In the genomic region with DNA sequence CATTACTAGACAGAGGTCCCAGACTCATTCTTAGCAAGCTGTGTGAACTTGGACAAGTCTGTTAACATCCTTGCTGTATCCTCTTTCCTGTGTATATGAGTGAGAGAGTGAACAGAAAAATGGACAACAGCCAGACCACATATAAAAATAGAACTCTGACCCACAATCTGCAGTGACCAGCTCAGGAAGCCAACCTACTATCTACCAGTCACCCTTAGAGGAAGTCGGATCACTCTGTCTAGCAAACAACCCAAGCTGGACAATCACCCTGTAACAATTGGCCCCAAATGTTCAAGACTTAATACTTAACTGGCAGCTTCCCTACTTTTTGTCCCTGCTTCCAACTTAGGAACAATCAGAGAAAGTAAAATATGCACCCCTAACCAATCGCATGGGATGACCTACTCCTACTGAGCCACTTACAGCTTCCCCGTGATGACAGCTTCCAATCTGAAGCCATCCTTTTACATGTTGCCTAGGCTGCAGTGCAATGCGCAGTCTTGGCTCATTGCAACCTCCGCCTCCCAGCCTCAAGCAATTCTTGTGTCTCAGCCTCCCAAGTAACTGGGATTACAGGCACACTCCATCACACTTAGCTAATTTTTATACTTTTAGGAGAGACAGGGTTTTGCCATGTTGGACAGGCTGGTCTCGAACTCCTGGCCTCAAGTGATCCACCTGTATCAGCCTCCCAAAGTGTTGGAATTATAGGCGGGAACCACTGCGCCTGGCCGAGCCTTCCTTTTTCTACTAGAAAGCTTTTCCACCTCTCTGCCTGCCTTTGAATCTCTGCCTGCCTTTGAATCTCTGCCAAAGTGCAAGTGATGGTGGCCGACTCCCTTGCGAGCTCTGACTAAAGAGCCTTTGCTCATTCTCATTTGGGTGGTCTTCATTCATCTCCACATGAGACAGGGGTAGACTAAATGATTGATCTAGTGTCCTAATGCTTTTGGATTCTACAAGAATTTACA, we compare ENCODE assay signal across 16 cellular contexts.
DNase-seq lines count a peak whose midpoint lies in the region; ATAC-seq and TF ChIP-seq lines count a peak whose summit lies in the region.
"Had no signal": no experiment of that assay in that cellular context is flagged by ENCODE, and none has a peak within 500 bp of the region (broad histone marks: within the 10 kb centered on the region; RNA-seq: fewer than 3 reads in every experiment).

No MANE protein-coding gene starts in this region.

- H3K36me3 Mint-ChIP-seq in HFFc6 (ENCODE audit: low read depth) = peaks cover 12% of the 10 kb centered on the region

- peak overlapping the region; percentile 92 for H3K27ac Mint-ChIP-seq in HFFc6
- H3K27ac Mint-ChIP-seq: nephron had no signal

- H3K4me3 Mint-ChIP-seq in HFFc6 = peak overlapping the region; percentile 14; the same call in 1 of the 2 replicates
- H3K4me3 Mint-ChIP-seq: central memory CD8-positive, alpha-beta T cell; nephron had no signal

- no peaks in the 10 kb centered on the region; the same call in 1 of the 2 replicates for H3K27me3 Mint-ChIP-seq in HFFc6 (ENCODE audit: insufficient read depth)

- H3K27me3 ChIP-seq in adipocyte (replicated peaks; ENCODE audit: control insufficient read depth, insufficient read depth, low read length) = no peaks in the 10 kb centered on the region
- no peaks in the 10 kb centered on the region for H3K27me3 ChIP-seq in A673 (replicated peaks; ENCODE audit: insufficient read depth, low read depth, low read length, poor library complexity)

- H3K36me3 ChIP-seq in adipocyte (ENCODE audit: control insufficient read depth, insufficient read depth, low read length, severe bottlenecking) = no peaks in the 10 kb centered on the region
- no peaks in the 10 kb centered on the region for H3K36me3 ChIP-seq in A673 (ENCODE audit: insufficient read depth, low read length, poor library complexity, severe bottlenecking)
- H3K36me3 ChIP-seq: thoracic aorta had no signal

- no peak overlapping the region for H3K27ac ChIP-seq in A673 (ENCODE audit: low read depth, low read length, poor library complexity, severe bottlenecking)
- H3K27ac ChIP-seq: thoracic aorta had no signal

- peaks cover 5% of the 10 kb centered on the region for H3K9me3 ChIP-seq in adipocyte (ENCODE audit: control insufficient read depth, low read length)
- H3K9me3 ChIP-seq in A673 (ENCODE audit: low read depth, low read length, poor library complexity, severe bottlenecking) = no peaks in the 10 kb centered on the region

- POLR2A ChIA-PET in A673 (lab: Charles Lee; ENCODE audit: low non-redundant PET) = no interaction called here

- intact Hi-C loops in A673 (cut with micrococcal nuclease; ENCODE audit: unreplicated experiment) = no loop called here

- no TSS peak for BruUV-seq in A673 (replicated peaks; lab: Mats Ljungman, UMichigan)

- CTCF ChIA-PET in A673 (lab: Charles Lee) = no interaction called here

- DNase-seq in A172 (ENCODE audit: low spot score) (peak; percentile 98), HFFc6 (peak; percentile 79), adipocyte (ENCODE audit: low read depth) (peak; percentile 33), hepatic stellate cell (ENCODE audit: low spot score) (peak; percentile 58), A673 (ENCODE audit: low spot score) (no peak)
- DNase-seq in NK-92 treated with Interleukin-12 subunit alpha and Interleukin-12 subunit beta, amount 100 ng/mL, for 24 hours (lab: John Stamatoyannopoulos, UW) = no peak
- no peak for DNase-seq in activated effector memory CD4-positive, alpha-beta T cell treated with anti-CD3 and anti-CD28 coated beads, Interleukin-2, amount 50 U/mL, for 16 hours
- DNase-seq: activated T-cell treated with anti-CD3 and anti-CD28 coated beads for 4 hours; glutamatergic neuron; KG1; stimulated activated CD4-positive, alpha-beta T cell treated with anti-CD3 and anti-CD28 coated beads, Interleukin-4, amount 100 ng/mL, for 1 hour; T-helper 2 cell had no signal

- H3K4me1 ChIP-seq in adipocyte (ENCODE audit: control insufficient read depth, insufficient read depth, low read length) (peaks cover 48% of the 10 kb centered on the region), A673 (ENCODE audit: insufficient read depth, low read length, poor library complexity, severe bottlenecking) (no peaks in the 10 kb centered on the region)

- TF ChIP-seq CTCF in HFFc6 (IDR thresholded peaks at IDR 0.05) (no peak), A673 (conservative IDR thresholded peaks at IDR 0.05; ENCODE audit: low read depth, low read length) (no peak)

- peak overlapping the region; percentile 62 for H3K9ac ChIP-seq in adipocyte (ENCODE audit: low read length)

- no peak for ATAC-seq in GM21529 (IDR thresholded peaks at IDR 0.05; ENCODE audit: unreplicated experiment)

- peaks cover 10% of the 10 kb centered on the region for H3K9me3 Mint-ChIP-seq in HFFc6
- H3K9me3 Mint-ChIP-seq: central memory CD8-positive, alpha-beta T cell had no signal

- peak overlapping the region; percentile 25 for H3K4me3 ChIP-seq in adipocyte (ENCODE audit: low read length)
- no peak overlapping the region for H3K4me3 ChIP-seq in A673 (ENCODE audit: low read depth, low read length, poor library complexity, severe bottlenecking)
- H3K4me3 ChIP-seq: thoracic aorta had no signal

- H3K4me1 Mint-ChIP-seq in HFFc6 (ENCODE audit: low read depth) = peaks cover 72% of the 10 kb centered on the region

Comparison
In these comparisons a context has a peak if more than half of its experiments do, and no peak if none do; other contexts are left out.
1. DNase-seq: peak in A172 (single experiment), HFFc6 (single experiment), adipocyte (single experiment) and hepatic stellate cell (single experiment); none in NK-92 treated with Interleukin-12 subunit alpha and Interleukin-12 subunit beta, amount 100 ng/mL, for 24 hours (single experiment), A673 (single experiment) and activated effector memory CD4-positive, alpha-beta T cell treated with anti-CD3 and anti-CD28 coated beads, Interleukin-2, amount 50 U/mL, for 16 hours (single experiment).